ENCODE assay signal across 8 cellular contexts in the genomic region with DNA sequence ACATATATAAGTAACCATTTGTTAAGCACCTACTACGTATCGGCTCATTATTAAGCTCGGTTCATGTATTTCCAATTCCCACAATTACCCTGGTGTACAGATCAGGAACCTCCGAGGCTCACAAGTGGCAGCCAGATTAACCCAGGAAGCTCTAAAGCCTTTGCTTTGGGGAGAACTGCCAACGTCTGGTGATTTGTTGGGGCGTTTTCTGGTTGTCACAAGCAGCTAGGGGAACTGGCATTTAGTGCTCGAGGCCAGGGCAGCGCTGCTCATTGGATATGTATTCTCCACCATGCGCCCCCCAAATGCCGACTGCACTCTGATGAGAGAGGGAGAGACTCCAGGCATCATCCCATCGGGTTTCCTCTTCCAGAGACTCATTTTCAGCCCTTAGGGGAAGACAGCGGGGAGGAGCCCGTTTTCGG. TPM values are rescaled to one million over a fixed set of nuclear protein-coding genes. Genes with fewer than 3 reads are reported as not detected.
DNase-seq lines count a peak whose midpoint lies in the region; ATAC-seq, FAIRE-seq and TF ChIP-seq lines count a peak whose summit lies in the region.

No MANE protein-coding gene starts in this region.

- peak overlapping the region; percentile 83 to 99 for H3K4me3 Mint-ChIP-seq in activated T-cell treated with anti-CD3 and anti-CD28 coated beads, Interleukin-2, amount 50 U/mL, for 72 hours

- peaks cover 8% of the 10 kb centered on the region for H3K79me2 ChIP-seq in neural cell (replicated peaks; ENCODE audit: insufficient read depth, low read length)

- no peaks in the 10 kb centered on the region for H3F3A ChIP-seq in neural cell (ENCODE audit: insufficient read depth, low read length, poor library complexity, severe bottlenecking)

- H3K4me2 ChIP-seq in neural cell (ENCODE audit: low read length), result peak overlapping the region; percentile 63

- peak; percentile 16 for TF ChIP-seq CTCF in fibroblast of villous mesenchyme (IDR thresholded peaks at IDR 0.05; ENCODE audit: insufficient read depth, low read depth, low read length)
- TF ChIP-seq CTCF in neural cell (IDR thresholded peaks at IDR 0.05; ENCODE audit: poor library complexity, severe bottlenecking), result no peak

- no peaks in the 10 kb centered on the region for H3K36me3 ChIP-seq in neural cell (ENCODE audit: insufficient read depth, low read length)

- H3K9me3 ChIP-seq in neural cell (ENCODE audit: low read length), result no peaks in the 10 kb centered on the region

- peak overlapping the region; percentile 98 for H3K27ac ChIP-seq in neural cell (ENCODE audit: low read length)

- H3K9me2 ChIP-seq in neural cell (ENCODE audit: insufficient read depth, low read length), result no peaks in the 10 kb centered on the region

- H3K27ac Mint-ChIP-seq in activated T-cell treated with anti-CD3 and anti-CD28 coated beads, Interleukin-2, amount 50 U/mL, for 72 hours, result peak overlapping the region; percentile 41

- peaks cover 16% of the 10 kb centered on the region for H3K4me1 Mint-ChIP-seq in activated T-cell treated with anti-CD3 and anti-CD28 coated beads, Interleukin-2, amount 50 U/mL, for 72 hours (ENCODE audit: low read depth)

- peak overlapping the region; percentile 73 for H2AFZ ChIP-seq in neural cell (ENCODE audit: low read depth, low read length)

- H3K4me3 ChIP-seq in fibroblast of villous mesenchyme (ENCODE audit: low read depth, low read length), result peak overlapping the region; percentile 83
- peak overlapping the region; percentile 88 for H3K4me3 ChIP-seq in neural cell (ENCODE audit: low read length)

- TF ChIP-seq EP300 in neural cell (conservative IDR thresholded peaks at IDR 0.05; ENCODE audit: poor library complexity, severe bottlenecking), result no peak

- in situ Hi-C loops in ACHN (cut with HindIII; ENCODE audit: low pct_ligation_motif_present, low pct_unique_long_range_greater_than_20kb, low sequenced_read_pairs), result no loop called here

- H3K9ac ChIP-seq in neural cell (ENCODE audit: low read length), result peak overlapping the region; percentile 88

- no peaks in the 10 kb centered on the region for H3K27me3 ChIP-seq in neural cell (ENCODE audit: insufficient read depth, low read depth, low read length)

- peaks cover 0 to 6% of the 10 kb centered on the region in 2 donors for H3K9me3 Mint-ChIP-seq in activated T-cell treated with anti-CD3 and anti-CD28 coated beads, Interleukin-2, amount 50 U/mL, for 72 hours

- no peaks in the 10 kb centered on the region for H3K27me3 Mint-ChIP-seq in activated T-cell treated with anti-CD3 and anti-CD28 coated beads, Interleukin-2, amount 50 U/mL, for 72 hours (ENCODE audit: low read depth)

- DNase-seq in ACHN, result peak; percentile 63
- DNase-seq in GM18507 (ENCODE audit: extremely low spot score, insufficient read length, low read depth), result peak; percentile 30
- peak; percentile 21 for DNase-seq in NCI-H146 treated with DMSO at 0.1 percent for 48 hours (lab: John Stamatoyannopoulos, UW; ENCODE audit: unreplicated experiment)
- peak in 1 of 2 donors; percentile 46 for DNase-seq in activated T-cell treated with anti-CD3 and anti-CD28 coated beads, Interleukin-2, amount 50 U/mL, for 72 hours
- DNase-seq in fibroblast of villous mesenchyme (ENCODE audit: low read depth), result peak; percentile 43
- DNase-seq in ecto neural progenitor cell (ENCODE audit: low spot score), result no peak

- FAIRE-seq in GM18507 (lab: Jason Lieb, UNC), result peak; percentile 58

- no peak for TF ChIP-seq RAD21 in neural cell (conservative IDR thresholded peaks at IDR 0.05)

- peak; percentile 33 for ATAC-seq in HG02870 (IDR thresholded peaks at IDR 0.05; ENCODE audit: unreplicated experiment)
- peak; percentile 21 to 28 for ATAC-seq in activated T-cell treated with anti-CD3 and anti-CD28 coated beads, Interleukin-2, amount 50 U/mL, for 72 hours (replicated peaks in 1 of 2)

- H3K36me3 Mint-ChIP-seq in activated T-cell treated with anti-CD3 and anti-CD28 coated beads, Interleukin-2, amount 50 U/mL, for 72 hours (ENCODE audit: insufficient read depth in 2 of 2), result peaks cover 4 to 6% of the 10 kb centered on the region in 2 donors

- H4K20me1 ChIP-seq in neural cell (ENCODE audit: insufficient read depth), result no peaks in the 10 kb centered on the region

TF ChIP-seq in neural cell, 6 proteins besides CTCF, POLR2A, EP300 and RAD21:
- TF ChIP-seq MXI1 (conservative IDR thresholded peaks at IDR 0.05; ENCODE audit: poor library complexity, severe bottlenecking), result no peak
- TF ChIP-seq SMC3 (conservative IDR thresholded peaks at IDR 0.05; ENCODE audit: poor library complexity), result no peak
TF ChIP-seq in neural cell: peak in this region for 0.

RNA-seq across cellular contexts. Expression of gene ZNF18, which starts 0.5 kb away (rescaled TPM):
- total RNA-seq in activated T-cell treated with anti-CD3 and anti-CD28 coated beads, Interleukin-2, amount 50 U/mL, for 72 hours, result 10 to 100 TPM; 10.9 to 13.1 TPM
- total RNA-seq in fibroblast of villous mesenchyme, result 9.7 and 10.4 TPM in 2 replicates
- polyA plus RNA-seq in neural cell, result 18.6 and 19.8 TPM in 2 replicates
- polyA minus RNA-seq in neural cell, result 27.4 and 34.8 TPM in 2 replicates

RNA-seq across cellular contexts. Expression of gene MAP2K4, which starts 23.9 kb away (rescaled TPM):
- total RNA-seq in activated T-cell treated with anti-CD3 and anti-CD28 coated beads, Interleukin-2, amount 50 U/mL, for 72 hours, result 10 to 100 TPM; 24.9 to 29.1 TPM
- 26.1 and 39.3 TPM in 2 replicates for total RNA-seq in fibroblast of villous mesenchyme
- 69.6 and 78.4 TPM in 2 replicates for polyA plus RNA-seq in neural cell
- 150 and 158 TPM in 2 replicates for polyA minus RNA-seq in neural cell
